25 cellular contexts compared by ENCODE assay signal in the genomic region with DNA sequence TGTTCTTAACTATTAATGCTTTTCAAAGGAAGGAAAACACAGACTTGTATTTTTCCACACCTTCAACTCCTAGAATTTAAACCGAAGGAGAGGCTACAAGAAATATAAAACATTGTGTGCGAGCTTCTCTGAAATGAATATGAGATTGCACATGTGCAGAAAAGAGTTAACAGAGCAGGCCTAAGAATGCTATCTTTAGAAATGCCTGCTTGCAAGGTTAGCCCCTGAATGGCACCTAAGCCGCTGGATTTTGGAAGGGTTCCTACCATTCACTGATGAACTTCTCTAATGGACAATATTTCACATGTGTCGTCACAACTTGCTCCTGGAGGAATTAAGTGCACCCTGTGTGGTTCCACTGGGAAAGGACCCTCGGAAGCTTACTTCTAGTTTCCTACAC.
"Had no signal": no experiment of that assay in that cellular context is flagged by ENCODE, and none has a peak within 500 bp of the region (broad histone marks: within the 10 kb centered on the region; RNA-seq: fewer than 3 reads in every experiment).

No MANE protein-coding gene starts in this region.

- FAIRE-seq: islet of Langerhans, kidney had no signal

- H3K9ac ChIP-seq: neural progenitor cell, parathyroid adenoma had no signal

- H3K27ac ChIP-seq: lower lobe of right lung, neural progenitor cell, neutrophil, parathyroid adenoma, psoas muscle, skin epidermis, suprapubic skin, tibial nerve, uterus had no signal

- H3K4me2 ChIP-seq: neural progenitor cell had no signal

- H3K9me3 ChIP-seq: lower lobe of right lung, neutrophil, psoas muscle, suprapubic skin, tibial nerve, uterus had no signal

- H3K4me3 ChIP-seq: lower lobe of right lung, neural progenitor cell, psoas muscle, skin epidermis, suprapubic skin, tibial nerve, uterus had no signal

- H3K27me3 ChIP-seq: neural progenitor cell, neutrophil, suprapubic skin, tibial nerve, uterus had no signal

- DNase-seq: head of caudate nucleus; hypothalamus; immature natural killer cell; kidney; lower lobe of right lung; mammary epithelial cell; mesenchymal stem cell; naive B cell; natural killer cell; nephron progenitor cell; occipital lobe; psoas muscle; stimulated activated CD4-positive, alpha-beta T cell treated with anti-CD3 and anti-CD28 coated beads, Interleukin-12 subunit alpha, Interleukin-12 subunit beta, amount 100 ng/mL, for 4 hours; stimulated activated CD4-positive, alpha-beta T cell treated with anti-CD3 and anti-CD28 coated beads, Interleukin-4, amount 100 ng/mL, for 24 hours; stimulated activated naive CD4-positive, alpha-beta T cell; uterus had no signal

- ATAC-seq: lower lobe of right lung; natural killer cell; sciatic nerve; stimulated activated effector memory CD8-positive, alpha-beta T cell treated with anti-CD3 and anti-CD28 coated beads, Interleukin-12 subunit alpha, Interleukin-12 subunit beta, amount 100 ng/mL, for 72 hours had no signal

- H2AFZ ChIP-seq: neural progenitor cell, parathyroid adenoma had no signal

- H3K36me3 ChIP-seq: lower lobe of right lung, neural progenitor cell, neutrophil, suprapubic skin, tibial nerve, uterus had no signal

- H3K4me1 ChIP-seq: neural progenitor cell, parathyroid adenoma, suprapubic skin, uterus had no signal
